In genomic region chr18:63367241-63367953, GRCh38 we compare ENCODE assay signal across 1 cellular context.
TF ChIP-seq lines count a peak whose summit lies in the region.

No MANE protein-coding gene starts in this region.

TF ChIP-seq in HepG2, 621 proteins besides CTCF, POLR2A, EP300 and RAD21 (continued from another document and continues in another):
- TF ChIP-seq SKIL (CRISPR knock-in tag; IDR thresholded peaks at IDR 0.05; ENCODE audit: borderline replicate concordance) (no peak), ELF4 (CRISPR knock-in tag; IDR thresholded peaks at IDR 0.05; ENCODE audit: borderline replicate concordance) (no peak), ZBTB43 (CRISPR knock-in tag; conservative IDR thresholded peaks at IDR 0.05) (peak; percentile 80), FUBP1 (CRISPR knock-in tag; IDR thresholded peaks at IDR 0.05; ENCODE audit: borderline replicate concordance) (no peak), BORCS8-MEF2B (CRISPR knock-in tag; IDR thresholded peaks at IDR 0.05) (peak; percentile 90; the same call in 1 of the 2 replicates), LRRFIP1 (CRISPR knock-in tag; conservative IDR thresholded peaks at IDR 0.05) (no peak), ZBTB7A (CRISPR knock-in tag; IDR thresholded peaks at IDR 0.05) (peak; percentile 56), MAZ (IDR thresholded peaks at IDR 0.05; ENCODE audit: borderline replicate concordance, low read depth, low read length) (0 out of 2 replicates have a peak, but pooled peaks have one; percentile 23), MAZ (CRISPR knock-in tag; IDR thresholded peaks at IDR 0.05; ENCODE audit: low read depth) (peak; percentile 79), HMGXB3 (CRISPR knock-in tag; IDR thresholded peaks at IDR 0.05; ENCODE audit: borderline replicate concordance) (peak; percentile 53), AFF4 (CRISPR knock-in tag; IDR thresholded peaks at IDR 0.05) (no peak), ZNF691 (CRISPR knock-in tag; IDR thresholded peaks at IDR 0.05; ENCODE audit: borderline replicate concordance, low read depth) (peak; percentile 42; the same call in 1 of the 2 replicates), BCL3 (CRISPR knock-in tag; IDR thresholded peaks at IDR 0.05) (peak; percentile 89), TCF7 (IDR thresholded peaks at IDR 0.05; ENCODE audit: low read depth) (no peak), MED8 (CRISPR knock-in tag; IDR thresholded peaks at IDR 0.05; ENCODE audit: insufficient replicate concordance) (peak; percentile 91), SIN3A (IDR thresholded peaks at IDR 0.05; ENCODE audit: borderline replicate concordance, low read depth, low read length) (0 out of 2 replicates have a peak, but pooled peaks have one; percentile 49), ZMYM4 (CRISPR knock-in tag; IDR thresholded peaks at IDR 0.05) (peak; percentile 91), ZNF557 (CRISPR knock-in tag; IDR thresholded peaks at IDR 0.05) (0 out of 2 replicates have a peak, but pooled peaks have one; percentile 73), EHMT2 (IDR thresholded peaks at IDR 0.05; ENCODE audit: borderline replicate concordance, low read depth, low read length) (no peak), NONO (IDR thresholded peaks at IDR 0.05) (no peak), NONO (CRISPR knock-in tag; conservative IDR thresholded peaks at IDR 0.05) (peak; percentile 82), SALL2 (CRISPR knock-in tag; IDR thresholded peaks at IDR 0.05) (peak; percentile 86), TAF1 (CRISPR knock-in tag; IDR thresholded peaks at IDR 0.05) (peak; percentile 91), MLX (CRISPR knock-in tag; IDR thresholded peaks at IDR 0.05) (no peak), FOXP1 (IDR thresholded peaks at IDR 0.05) (no peak), FOXP1 (CRISPR knock-in tag; IDR thresholded peaks at IDR 0.05) (peak; percentile 42; the same call in 1 of the 2 replicates), POGK (CRISPR knock-in tag; conservative IDR thresholded peaks at IDR 0.05) (peak; percentile 86), RARA (CRISPR knock-in tag; IDR thresholded peaks at IDR 0.05) (peak; percentile 29; the same call in 1 of the 2 replicates), CREBL2 (CRISPR knock-in tag; IDR thresholded peaks at IDR 0.05; ENCODE audit: borderline replicate concordance) (peak; percentile 53; the same call in 1 of the 2 replicates), U2AF1 (optimal IDR thresholded peaks at IDR 0.05; ENCODE audit: low read depth, low read length) (peak; percentile 96), IRF1 (CRISPR knock-in tag; IDR thresholded peaks at IDR 0.05; ENCODE audit: low read depth) (peak; percentile 89; the same call in 1 of the 2 replicates)
